ENCODE assay signal across 19 cellular contexts in the genomic region with DNA sequence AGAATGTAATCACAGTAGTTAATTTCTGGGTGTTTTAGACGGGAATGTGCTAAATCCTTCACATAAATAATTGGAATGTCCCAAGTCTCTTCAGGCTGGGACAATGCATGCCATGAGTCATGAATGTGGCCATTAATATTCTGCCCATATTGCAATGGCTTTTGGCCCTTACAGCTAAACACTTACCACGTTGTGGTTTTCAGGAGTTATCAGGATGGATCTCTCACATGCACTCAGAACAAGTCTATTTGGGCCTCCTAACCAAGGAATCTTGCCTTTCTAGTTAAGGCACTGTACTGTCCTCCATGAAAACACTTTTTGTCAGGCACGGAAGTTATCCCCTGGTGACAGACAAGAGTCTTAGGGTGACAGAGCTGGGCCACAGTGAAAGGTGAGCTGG. TPM values are rescaled to one million over a fixed set of nuclear protein-coding genes. Genes with fewer than 3 reads are reported as not detected.
DNase-seq lines count a peak whose midpoint lies in the region; ATAC-seq, FAIRE-seq and TF ChIP-seq lines count a peak whose summit lies in the region.
"Had no signal": no experiment of that assay in that cellular context is flagged by ENCODE, and none has a peak within 500 bp of the region (broad histone marks: within the 10 kb centered on the region; RNA-seq: fewer than 3 reads in every experiment).

No MANE protein-coding gene starts in this region.

- no TSS peak for BruUV-seq in K562 (replicated peaks; lab: Mats Ljungman, UMichigan)

- H3K4me1 ChIP-seq in K562 (replicated peaks in 1 of 2; ENCODE audit: control insufficient read depth in 2 of 2, insufficient read depth in 2 of 2, low read length in 2 of 2) = no peaks in the 10 kb centered on the region
- H3K4me1 ChIP-seq in suprapubic skin = no peaks in the 10 kb centered on the region
- H3K4me1 ChIP-seq: uterus had no signal

- no peak overlapping the region for H3K4me3 ChIP-seq in AG10803 (ENCODE audit: low read length)
- H3K4me3 ChIP-seq in K562 = no peak overlapping the region
- H3K4me3 ChIP-seq in suprapubic skin = no peak overlapping the region
- H3K4me3 ChIP-seq: SJSA1, uterus had no signal

- ATAC-seq in K562 (no peak), GM21786 (IDR thresholded peaks at IDR 0.05; ENCODE audit: unreplicated experiment) (no peak), GM21515 (IDR thresholded peaks at IDR 0.05; ENCODE audit: unreplicated experiment) (no peak)
- ATAC-seq: left ventricle myocardium superior; naive thymus-derived CD4-positive, alpha-beta T cell; stimulated activated naive CD8-positive, alpha-beta T cell treated with anti-CD3 and anti-CD28 coated beads, Interleukin-15, amount 100 ng/mL, for 72 hours had no signal

- WGBS in K562 (ENCODE audit: insufficient coverage, low coverage, missing lambda C conversion rate) = 12% methylated on average over 3 of the region's 3 CpGs
- 32% methylated on average over 3 of the region's 3 CpGs for WGBS in suprapubic skin

- no peak for TF ChIP-seq EP300 in K562 (IDR thresholded peaks at IDR 0.05; ENCODE audit: low read length)
- no peak for TF ChIP-seq EP300 in suprapubic skin (IDR thresholded peaks at IDR 0.05)

- H4K20me1 ChIP-seq in K562 (replicated peaks; ENCODE audit: control insufficient read depth, insufficient read depth, low read length) = no peaks in the 10 kb centered on the region

- H3K9me3 ChIP-seq in K562 (replicated peaks; ENCODE audit: control insufficient read depth, insufficient read depth, low read depth, low read length) (no peaks in the 10 kb centered on the region), suprapubic skin (no peaks in the 10 kb centered on the region)
- H3K9me3 ChIP-seq: SJSA1, uterus had no signal

- H2AFZ ChIP-seq in K562 (ENCODE audit: low read depth, low read length) = no peak overlapping the region

- intact Hi-C loops in K562 (cut with micrococcal nuclease) = no loop called here

- no peak for FAIRE-seq in K562 (lab: Jason Lieb, UNC)

- peak; percentile 64 for DNase-seq in AG10803 (ENCODE audit: low read depth)
- DNase-seq in HT1080 (ENCODE audit: low read depth) = peak; percentile 4
- DNase-seq in K562 (ENCODE audit: extremely low read depth in 1 of 4, low spot score in 3 of 4) = no peak
- DNase-seq in kidney tubule cell (ENCODE audit: low spot score) = peak; percentile 24
- no peak for DNase-seq in suprapubic skin (ENCODE audit: low spot score in 2 of 2)
- DNase-seq in pons (ENCODE audit: low spot score) = no peak
- DNase-seq: activated CD4-positive, alpha-beta T cell treated with anti-CD3 and anti-CD28 coated beads for 48 hours; activated naive CD4-positive, alpha-beta T cell treated with Interleukin-2 at 50 U/mL for 16 hours; CD4-positive, alpha-beta memory T cell; DMS79 treated with DMSO at 0.1 percent for 48 hours; left ventricle myocardium superior; naive thymus-derived CD4-positive, alpha-beta T cell; NCI-H1694; NCI-H446 treated with DMSO at 0.1 percent for 48 hours; stimulated activated naive CD8-positive, alpha-beta T cell treated with anti-CD3 and anti-CD28 coated beads, Interleukin-15, amount 100 ng/mL, for 72 hours; uterus had no signal

- in situ Hi-C loops in K562 (cut with MboI) = no loop called here

- CTCF ChIA-PET in K562 (lab: Yijun Ruan, JAX; ENCODE audit: low intra/inter-chr PET ratio) = no interaction called here

- no peak overlapping the region for H3K4me2 ChIP-seq in K562 (ENCODE audit: insufficient read depth, low read length)

- H3K79me2 ChIP-seq in K562 (ENCODE audit: control insufficient read depth, insufficient read depth, low read length) = no peaks in the 10 kb centered on the region

- H3K27me3 ChIP-seq in K562 (ENCODE audit: control insufficient read depth in 2 of 2, insufficient read depth in 2 of 2, low read length in 2 of 2) (no peaks in the 10 kb centered on the region), suprapubic skin (no peaks in the 10 kb centered on the region)
- H3K27me3 ChIP-seq: SJSA1, uterus had no signal

- no peak for TF ChIP-seq CTCF in AG10803 (conservative IDR thresholded peaks at IDR 0.05; ENCODE audit: low read length)
- TF ChIP-seq CTCF in K562 (IDR thresholded peaks at IDR 0.05 in 2 of 3, conservative IDR thresholded peaks at IDR 0.05 in 1 of 3; ENCODE audit: insufficient read depth in 2 of 3, low read depth in 1 of 3, low read length in 3 of 3) = no peak
- no peak for TF ChIP-seq CTCF in suprapubic skin (IDR thresholded peaks at IDR 0.05)

- H3K27ac ChIP-seq in K562 (ENCODE audit: extremely low read depth, low read depth, low read length) (no peak overlapping the region), suprapubic skin (no peak overlapping the region)
- H3K27ac ChIP-seq: SJSA1, uterus had no signal

- no peaks in the 10 kb centered on the region for H3K9me1 ChIP-seq in K562 (ENCODE audit: control insufficient read depth, insufficient read depth, low read length)

- POLR2A ChIA-PET in K562 (lab: Yijun Ruan, JAX) = interaction anchor here (1.0 to 1.2 kb wide), 4 partner anchors 9 to 14 kb away, joined by 3 to 4 read pairs (median 4); no protein-coding TSS in a partner anchor

- no peak overlapping the region for H3K9ac ChIP-seq in K562 (ENCODE audit: insufficient read depth in 1 of 2, low read depth in 2 of 2, low read length in 2 of 2)

- TF ChIP-seq RAD21 in K562 (CRISPR knock-in tag; conservative IDR thresholded peaks at IDR 0.05 in 1 of 2, IDR thresholded peaks at IDR 0.05 in 1 of 2) = no peak

- H3K36me3 ChIP-seq in K562 (ENCODE audit: control insufficient read depth, insufficient read depth, low read length) (no peaks in the 10 kb centered on the region), suprapubic skin (no peaks in the 10 kb centered on the region)
- H3K36me3 ChIP-seq: SJSA1, uterus had no signal

- TF ChIP-seq POLR2A in K562 (conservative IDR thresholded peaks at IDR 0.05) = no peak
- no peak for TF ChIP-seq POLR2A in suprapubic skin (IDR thresholded peaks at IDR 0.05)

TF ChIP-seq in K562, 482 proteins besides CTCF, POLR2A, EP300 and RAD21:
- TF ChIP-seq, protein P1, sequence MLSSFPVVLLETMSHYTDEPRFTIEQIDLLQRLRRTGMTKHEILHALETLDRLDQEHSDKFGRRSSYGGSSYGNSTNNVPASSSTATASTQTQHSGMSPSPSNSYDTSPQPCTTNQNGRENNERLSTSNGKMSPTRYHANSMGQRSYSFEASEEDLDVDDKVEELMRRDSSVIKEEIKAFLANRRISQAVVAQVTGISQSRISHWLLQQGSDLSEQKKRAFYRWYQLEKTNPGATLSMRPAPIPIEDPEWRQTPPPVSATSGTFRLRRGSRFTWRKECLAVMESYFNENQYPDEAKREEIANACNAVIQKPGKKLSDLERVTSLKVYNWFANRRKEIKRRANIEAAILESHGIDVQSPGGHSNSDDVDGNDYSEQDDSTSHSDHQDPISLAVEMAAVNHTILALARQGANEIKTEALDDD (IDR thresholded peaks at IDR 0.05) = peak; percentile 40; the same call in 1 of the 2 replicates
- TF ChIP-seq BCL6 (CRISPR knock-in tag; IDR thresholded peaks at IDR 0.05) = no peak

RNA-seq across cellular contexts. Expression of a gene that starts 32.7 kb away (rescaled TPM):
- total RNA-seq in HT1080 (2014; rRNA removed; shearing (Covaris generic)) = not detected in 2 replicates
- polyA plus RNA-seq in HT1080 (2015; cell fraction: cytosol; rRNA removed) = not detected in 2 replicates
- polyA plus RNA-seq in HT1080 (2015; cell fraction: nucleus; rRNA removed) = 0.06 and 0.16 TPM in 2 replicates
- 0.53 TPM in 1 of 2 replicates, not detected in the other for total RNA-seq in K562 (2011; cell fraction: chromatin; rRNA removed; ENCODE audit: low replicate concordance)
- total RNA-seq in K562 (2011; cell fraction: nucleolus; rRNA removed) = 0.50 TPM in 1 of 2 replicates, not detected in the other
- total RNA-seq in K562 (2011; cell fraction: nucleoplasm; rRNA removed) = 0.92 TPM in 1 of 2 replicates, not detected in the other
- total RNA-seq in K562 (2014; rRNA removed) = 0.29 TPM in 1 of 2 replicates, not detected in the other
- not detected in 2 replicates for total RNA-seq in K562 (2014; rRNA removed; fragmentation: Illumina TruSeq; extraction: Trizol)
- total RNA-seq in K562 (2015; rRNA removed; fragmentation: Illumina TruSeq; extraction: Trizol) = 0.25 TPM in 1 of 2 replicates, not detected in the other
- not detected in 2 replicates for total RNA-seq in K562 (2021)
- 0.05 and 0.11 TPM in 2 replicates for polyA plus RNA-seq in K562 (2011; rRNA removed)
- 0.21 TPM in 1 of 2 replicates, not detected in the other for polyA plus RNA-seq in K562 (2011; cell fraction: cytosol; rRNA removed)
- not detected in 2 replicates for polyA plus RNA-seq in K562 (2011; cell fraction: nucleus; rRNA removed)
- 0.08 and 0.26 TPM in 2 replicates for polyA plus RNA-seq in K562 (2012)
- not detected in 2 replicates for polyA plus RNA-seq in K562 (2014; fragmentation: Illumina TruSeq; extraction: Trizol)
- under 1 TPM; 0.08 to 0.11 TPM for polyA plus RNA-seq in K562 (2014; fragmentation: Nextera tagmentation; extraction: Ambion mirVana)
- not detected in 2 replicates for polyA plus RNA-seq in K562 (2014; rRNA removed)
- polyA minus RNA-seq in K562 (2011; rRNA and poly(A)+ RNA removed) = not detected in 2 replicates
- polyA minus RNA-seq in K562 (2011; cell fraction: cytosol; rRNA and poly(A)+ RNA removed) = not detected in 2 replicates
- polyA minus RNA-seq in K562 (2011; cell fraction: nucleus; rRNA and poly(A)+ RNA removed) = 0.89 TPM in 1 of 2 replicates, not detected in the other
- total RNA-seq in suprapubic skin = not detected
- total RNA-seq: CD4-positive, alpha-beta memory T cell; SJSA1; uterus had no signal

RNA-seq across cellular contexts. Expression of a gene that starts 54.3 kb away (rescaled TPM):
- not detected in 2 replicates for total RNA-seq in HT1080 (2014; rRNA removed; shearing (Covaris generic))
- polyA plus RNA-seq in HT1080 (2015; cell fraction: cytosol; rRNA removed) = 0.07 and 0.71 TPM in 2 replicates
- polyA plus RNA-seq in HT1080 (2015; cell fraction: nucleus; rRNA removed) = 0.20 and 1.7 TPM in 2 replicates
- not detected in 2 replicates for total RNA-seq in K562 (2011; cell fraction: chromatin; rRNA removed; ENCODE audit: low replicate concordance)
- total RNA-seq in K562 (2011; cell fraction: nucleolus; rRNA removed) = not detected in 2 replicates
- not detected in 2 replicates for total RNA-seq in K562 (2011; cell fraction: nucleoplasm; rRNA removed)
- not detected in 2 replicates for total RNA-seq in K562 (2014; rRNA removed)
- not detected in 2 replicates for total RNA-seq in K562 (2014; rRNA removed; fragmentation: Illumina TruSeq; extraction: Trizol)
- total RNA-seq in K562 (2015; rRNA removed; fragmentation: Illumina TruSeq; extraction: Trizol) = not detected in 2 replicates
- total RNA-seq in K562 (2021) = not detected in 2 replicates
- not detected in 2 replicates for polyA plus RNA-seq in K562 (2011; rRNA removed)
- polyA plus RNA-seq in K562 (2011; cell fraction: cytosol; rRNA removed) = not detected in 2 replicates
- not detected in 2 replicates for polyA plus RNA-seq in K562 (2011; cell fraction: nucleus; rRNA removed)
- polyA plus RNA-seq in K562 (2012) = 0.12 and 0.75 TPM in 2 replicates
- polyA plus RNA-seq in K562 (2014; fragmentation: Illumina TruSeq; extraction: Trizol) = not detected in 2 replicates
- under 1 TPM; 0.24 to 0.38 TPM for polyA plus RNA-seq in K562 (2014; fragmentation: Nextera tagmentation; extraction: Ambion mirVana)
- polyA plus RNA-seq in K562 (2014; rRNA removed) = not detected in 2 replicates
- polyA minus RNA-seq in K562 (2011; rRNA and poly(A)+ RNA removed) = not detected in 2 replicates
- not detected in 2 replicates for polyA minus RNA-seq in K562 (2011; cell fraction: cytosol; rRNA and poly(A)+ RNA removed)
- not detected in 2 replicates for polyA minus RNA-seq in K562 (2011; cell fraction: nucleus; rRNA and poly(A)+ RNA removed)
- 1 to 10 TPM in 1 of 4 donors, not detected in 3; 1.8 TPM for total RNA-seq in suprapubic skin
- total RNA-seq: CD4-positive, alpha-beta memory T cell; naive thymus-derived CD4-positive, alpha-beta T cell; SJSA1 had no signal

Comparison
In these comparisons a context has a peak if more than half of its experiments do, and no peak if none do; other contexts are left out.
1. DNase-seq: peak in AG10803 (single experiment), HT1080 (single experiment) and kidney tubule cell (single experiment); none in K562 (0 of 4), suprapubic skin (0 of 2) and pons (single experiment).